ENCODE assay signal across 1 cellular context in genomic region chr17:18094409-18094807, GRCh38.
TF ChIP-seq lines count a peak whose summit lies in the region.

No MANE protein-coding gene starts in this region.

TF ChIP-seq in HepG2, 621 proteins besides CTCF, POLR2A, EP300 and RAD21:
- TF ChIP-seq NR2F1 (CRISPR knock-in tag; IDR thresholded peaks at IDR 0.05) (no peak), CEBPG (CRISPR knock-in tag; IDR thresholded peaks at IDR 0.05) (no peak), ZNF530 (CRISPR knock-in tag; IDR thresholded peaks at IDR 0.05; ENCODE audit: low read depth) (no peak), MATR3 (CRISPR knock-in tag; IDR thresholded peaks at IDR 0.05) (no peak), HNRNPH1 (optimal IDR thresholded peaks at IDR 0.05; ENCODE audit: low read depth, low read length) (no peak), KAT7 (CRISPR knock-in tag; IDR thresholded peaks at IDR 0.05; ENCODE audit: borderline replicate concordance) (no peak), ZNF282 (IDR thresholded peaks at IDR 0.05; ENCODE audit: partially characterized antibody) (no peak), THAP11 (CRISPR knock-in tag; IDR thresholded peaks at IDR 0.05) (no peak), ZNF652 (CRISPR knock-in tag; IDR thresholded peaks at IDR 0.05; ENCODE audit: borderline replicate concordance, low read depth) (no peak), ZBTB1 (CRISPR knock-in tag; IDR thresholded peaks at IDR 0.05; ENCODE audit: borderline replicate concordance) (no peak), BRD4 (CRISPR knock-in tag; IDR thresholded peaks at IDR 0.05) (no peak), FOXK1 (CRISPR knock-in tag; IDR thresholded peaks at IDR 0.05; ENCODE audit: borderline replicate concordance, low read depth) (no peak), ZNF75D (CRISPR knock-in tag; IDR thresholded peaks at IDR 0.05; ENCODE audit: borderline replicate concordance) (no peak), KAT8 (CRISPR knock-in tag; IDR thresholded peaks at IDR 0.05) (no peak), RBM39 (IDR thresholded peaks at IDR 0.05; ENCODE audit: low read depth, low read length, poor library complexity, severe bottlenecking) (no peak), PAX8 (CRISPR knock-in tag; IDR thresholded peaks at IDR 0.05; ENCODE audit: borderline replicate concordance) (no peak), MXD4 (CRISPR knock-in tag; IDR thresholded peaks at IDR 0.05) (no peak), WIZ (CRISPR knock-in tag; IDR thresholded peaks at IDR 0.05) (no peak)
- TF ChIP-seq, protein P1, sequence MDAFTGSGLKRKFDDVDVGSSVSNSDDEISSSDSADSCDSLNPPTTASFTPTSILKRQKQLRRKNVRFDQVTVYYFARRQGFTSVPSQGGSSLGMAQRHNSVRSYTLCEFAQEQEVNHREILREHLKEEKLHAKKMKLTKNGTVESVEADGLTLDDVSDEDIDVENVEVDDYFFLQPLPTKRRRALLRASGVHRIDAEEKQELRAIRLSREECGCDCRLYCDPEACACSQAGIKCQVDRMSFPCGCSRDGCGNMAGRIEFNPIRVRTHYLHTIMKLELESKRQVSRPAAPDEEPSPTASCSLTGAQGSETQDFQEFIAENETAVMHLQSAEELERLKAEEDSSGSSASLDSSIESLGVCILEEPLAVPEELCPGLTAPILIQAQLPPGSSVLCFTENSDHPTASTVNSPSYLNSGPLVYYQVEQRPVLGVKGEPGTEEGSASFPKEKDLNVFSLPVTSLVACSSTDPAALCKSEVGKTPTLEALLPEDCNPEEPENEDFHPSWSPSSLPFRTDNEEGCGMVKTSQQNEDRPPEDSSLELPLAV (CRISPR knock-in tag; conservative IDR thresholded peaks at IDR 0.05; ENCODE audit: low read depth) = no peak
- TF ChIP-seq, protein P2, sequence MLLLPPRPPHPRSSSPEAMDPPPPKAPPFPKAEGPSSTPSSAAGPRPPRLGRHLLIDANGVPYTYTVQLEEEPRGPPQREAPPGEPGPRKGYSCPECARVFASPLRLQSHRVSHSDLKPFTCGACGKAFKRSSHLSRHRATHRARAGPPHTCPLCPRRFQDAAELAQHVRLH (CRISPR knock-in tag; IDR thresholded peaks at IDR 0.05; ENCODE audit: borderline replicate concordance, low read depth) = no peak
